In genomic region chr16:72291121-72291520, GRCh38 we compare ENCODE assay signal across 14 cellular contexts.
A peak's percentile ranks its signal among the peaks of the same experiment; 100 is the strongest.
DNase-seq lines count a peak whose midpoint lies in the region; ATAC-seq and TF ChIP-seq lines count a peak whose summit lies in the region.
"Had no signal": no experiment of that assay in that cellular context is flagged by ENCODE, and none has a peak within 500 bp of the region (broad histone marks: within the 10 kb centered on the region; RNA-seq: fewer than 3 reads in every experiment).

No MANE protein-coding gene starts in this region.

- H3K27ac ChIP-seq in ascending aorta (peak overlapping the region; percentile 43 to 71), substantia nigra (ENCODE audit: low read depth, low read length, poor library complexity, severe bottlenecking) (no peak overlapping the region)

- H3K9me3 ChIP-seq in ascending aorta, result no peaks in the 10 kb centered on the region

- no peaks in the 10 kb centered on the region for H3K36me3 ChIP-seq in ascending aorta

- no peak for ATAC-seq in GM18868 (IDR thresholded peaks at IDR 0.05; ENCODE audit: unreplicated experiment)
- ATAC-seq: natural killer cell treated with Interleukin-12 subunit alpha and Interleukin-12 subunit beta and Interleukin-15 and Interleukin-18, amount 100 ng/mL, for 72 hours had no signal

- no peaks in the 10 kb centered on the region for H3K27me3 ChIP-seq in ascending aorta

- intact Hi-C loops in ascending aorta (cut with DNase I), result no loop called here

- H3K4me3 ChIP-seq in ascending aorta, result no peak overlapping the region

- H3K4me1 ChIP-seq in ascending aorta, result peaks cover 0 to 13% of the 10 kb centered on the region in 2 donors

- peak; percentile 85 for DNase-seq in HCEC 1CT
- DNase-seq in ascending aorta (ENCODE audit: low spot score in 2 of 2), result no peak
- DNase-seq in glomerular visceral epithelial cell (ENCODE audit: extremely low spot score), result peak; percentile 42
- peak; percentile 2 for DNase-seq in stromal cell of bone marrow (ENCODE audit: low read depth)
- no peak for DNase-seq in substantia nigra (lab: John Stamatoyannopoulos, UW)
- no peak for DNase-seq in stimulated activated CD4-positive, alpha-beta T cell treated with anti-CD3 and anti-CD28 coated beads, Interleukin-2, amount 100 ng/mL, for 24 hours
- no peak for DNase-seq in NCI-H1048 (lab: John Stamatoyannopoulos, UW)
- DNase-seq: activated CD8-positive, alpha-beta memory T cell treated with anti-CD3 and anti-CD28 coated beads, Interleukin-2, amount 50 U/mL, for 48 hours; immature natural killer cell; Karpas-422; NCI-H345; RPMI8226 had no signal

- TF ChIP-seq CTCF in ascending aorta (IDR thresholded peaks at IDR 0.05), result no peak

Comparison
In these comparisons a context has a peak if more than half of its experiments do, and no peak if none do; other contexts are left out.
1. DNase-seq: peak in HCEC 1CT (single experiment), glomerular visceral epithelial cell (single experiment) and stromal cell of bone marrow (single experiment); none in ascending aorta (0 of 2), substantia nigra (0 of 49), stimulated activated CD4-positive, alpha-beta T cell treated with anti-CD3 and anti-CD28 coated beads, Interleukin-2, amount 100 ng/mL, for 24 hours (0 of 2) and NCI-H1048 (single experiment).